In genomic region chr21:39633043-39633442, GRCh38 we compare ENCODE assay signal across 3 cellular contexts.
TF ChIP-seq lines count a peak whose summit lies in the region.

No MANE protein-coding gene starts in this region.

TF ChIP-seq in A549, 52 proteins besides CTCF, POLR2A, EP300 and RAD21:
- TF ChIP-seq HOXA7 (CRISPR knock-in tag; IDR thresholded peaks at IDR 0.05) = no peak
- TF ChIP-seq CBX2 (IDR thresholded peaks at IDR 0.05; ENCODE audit: borderline replicate concordance, low read depth) = no peak
- no peak for TF ChIP-seq RARB (CRISPR knock-in tag; IDR thresholded peaks at IDR 0.05)
- TF ChIP-seq FOSL2 (IDR thresholded peaks at IDR 0.05) = peak; percentile 42; the same call in 1 of the 2 replicates
- peak; percentile 81 for TF ChIP-seq FOSL2 (CRISPR knock-in tag; IDR thresholded peaks at IDR 0.05)
- no peak for TF ChIP-seq NR3C1 (IDR thresholded peaks at IDR 0.05)

TF ChIP-seq in IMR-90, 13 proteins besides CTCF, POLR2A, EP300 and RAD21:
- TF ChIP-seq MAFK (IDR thresholded peaks at IDR 0.05; ENCODE audit: low read depth, low read length) (no peak), BHLHE40 (IDR thresholded peaks at IDR 0.05; ENCODE audit: low read depth, low read length) (peak; percentile 18; the same call in 1 of the 2 replicates), MAZ (IDR thresholded peaks at IDR 0.05; ENCODE audit: borderline replicate concordance, low read depth, low read length) (no peak), FOS (IDR thresholded peaks at IDR 0.05; ENCODE audit: low read depth, low read length) (peak; percentile 82), ELK1 (IDR thresholded peaks at IDR 0.05; ENCODE audit: borderline replicate concordance, low read depth, low read length) (no peak), MXI1 (IDR thresholded peaks at IDR 0.05; ENCODE audit: borderline replicate concordance, low read depth, low read length) (no peak), RFX5 (IDR thresholded peaks at IDR 0.05; ENCODE audit: low read depth, low read length) (no peak), SMC3 (IDR thresholded peaks at IDR 0.05; ENCODE audit: low read depth, low read length) (no peak), NFE2L2 (IDR thresholded peaks at IDR 0.05; ENCODE audit: low read depth, low read length) (no peak), CEBPB (IDR thresholded peaks at IDR 0.05; ENCODE audit: low read depth, low read length) (no peak)
- TF ChIP-seq, protein P1, sequence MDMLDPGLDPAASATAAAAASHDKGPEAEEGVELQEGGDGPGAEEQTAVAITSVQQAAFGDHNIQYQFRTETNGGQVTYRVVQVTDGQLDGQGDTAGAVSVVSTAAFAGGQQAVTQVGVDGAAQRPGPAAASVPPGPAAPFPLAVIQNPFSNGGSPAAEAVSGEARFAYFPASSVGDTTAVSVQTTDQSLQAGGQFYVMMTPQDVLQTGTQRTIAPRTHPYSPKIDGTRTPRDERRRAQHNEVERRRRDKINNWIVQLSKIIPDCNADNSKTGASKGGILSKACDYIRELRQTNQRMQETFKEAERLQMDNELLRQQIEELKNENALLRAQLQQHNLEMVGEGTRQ (IDR thresholded peaks at IDR 0.05; ENCODE audit: low read depth, low read length) = no peak

TF ChIP-seq in K562, 482 proteins besides CTCF, POLR2A, EP300 and RAD21:
- peak; percentile 38; the same call in 1 of the 2 replicates for TF ChIP-seq FOSL1 (tag; conservative IDR thresholded peaks at IDR 0.05)
- TF ChIP-seq TAF1 (IDR thresholded peaks at IDR 0.05; ENCODE audit: control insufficient read depth, extremely low read depth, insufficient read depth, low read length, severe bottlenecking) = no peak
- no peak for TF ChIP-seq ZNF23 (CRISPR knock-in tag; IDR thresholded peaks at IDR 0.05)
- peak; percentile 52; the same call in 1 of the 2 replicates for TF ChIP-seq JUNB (CRISPR knock-in tag; conservative IDR thresholded peaks at IDR 0.05)
- TF ChIP-seq, protein P2, sequence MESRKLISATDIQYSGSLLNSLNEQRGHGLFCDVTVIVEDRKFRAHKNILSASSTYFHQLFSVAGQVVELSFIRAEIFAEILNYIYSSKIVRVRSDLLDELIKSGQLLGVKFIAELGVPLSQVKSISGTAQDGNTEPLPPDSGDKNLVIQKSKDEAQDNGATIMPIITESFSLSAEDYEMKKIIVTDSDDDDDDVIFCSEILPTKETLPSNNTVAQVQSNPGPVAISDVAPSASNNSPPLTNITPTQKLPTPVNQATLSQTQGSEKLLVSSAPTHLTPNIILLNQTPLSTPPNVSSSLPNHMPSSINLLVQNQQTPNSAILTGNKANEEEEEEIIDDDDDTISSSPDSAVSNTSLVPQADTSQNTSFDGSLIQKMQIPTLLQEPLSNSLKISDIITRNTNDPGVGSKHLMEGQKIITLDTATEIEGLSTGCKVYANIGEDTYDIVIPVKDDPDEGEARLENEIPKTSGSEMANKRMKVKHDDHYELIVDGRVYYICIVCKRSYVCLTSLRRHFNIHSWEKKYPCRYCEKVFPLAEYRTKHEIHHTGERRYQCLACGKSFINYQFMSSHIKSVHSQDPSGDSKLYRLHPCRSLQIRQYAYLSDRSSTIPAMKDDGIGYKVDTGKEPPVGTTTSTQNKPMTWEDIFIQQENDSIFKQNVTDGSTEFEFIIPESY (CRISPR knock-in tag; IDR thresholded peaks at IDR 0.05) = no peak
- peak; percentile 27; the same call in 1 of the 2 replicates for TF ChIP-seq JUND (IDR thresholded peaks at IDR 0.05; ENCODE audit: borderline replicate concordance, low read depth, low read length)
- TF ChIP-seq JUND (tag; IDR thresholded peaks at IDR 0.05; ENCODE audit: borderline replicate concordance, low read depth, low read length) = no peak
- no peak for TF ChIP-seq ZNF717 (CRISPR knock-in tag; IDR thresholded peaks at IDR 0.05)
- TF ChIP-seq NUFIP1 (IDR thresholded peaks at IDR 0.05; ENCODE audit: partially characterized antibody) = no peak
- TF ChIP-seq HDAC2 (IDR thresholded peaks at IDR 0.05) = no peak
- no peak for TF ChIP-seq LCOR (CRISPR knock-in tag; IDR thresholded peaks at IDR 0.05)
- no peak for TF ChIP-seq SAFB (IDR thresholded peaks at IDR 0.05; ENCODE audit: borderline replicate concordance, low read depth, low read length)
- no peak for TF ChIP-seq ZNF57 (CRISPR knock-in tag; IDR thresholded peaks at IDR 0.05)
- TF ChIP-seq ATF3 (IDR thresholded peaks at IDR 0.05) = peak; percentile 75
- no peak for TF ChIP-seq ATF3 (CRISPR knock-in tag; conservative IDR thresholded peaks at IDR 0.05)
